8 cellular contexts compared by ENCODE assay signal in the genomic region with DNA sequence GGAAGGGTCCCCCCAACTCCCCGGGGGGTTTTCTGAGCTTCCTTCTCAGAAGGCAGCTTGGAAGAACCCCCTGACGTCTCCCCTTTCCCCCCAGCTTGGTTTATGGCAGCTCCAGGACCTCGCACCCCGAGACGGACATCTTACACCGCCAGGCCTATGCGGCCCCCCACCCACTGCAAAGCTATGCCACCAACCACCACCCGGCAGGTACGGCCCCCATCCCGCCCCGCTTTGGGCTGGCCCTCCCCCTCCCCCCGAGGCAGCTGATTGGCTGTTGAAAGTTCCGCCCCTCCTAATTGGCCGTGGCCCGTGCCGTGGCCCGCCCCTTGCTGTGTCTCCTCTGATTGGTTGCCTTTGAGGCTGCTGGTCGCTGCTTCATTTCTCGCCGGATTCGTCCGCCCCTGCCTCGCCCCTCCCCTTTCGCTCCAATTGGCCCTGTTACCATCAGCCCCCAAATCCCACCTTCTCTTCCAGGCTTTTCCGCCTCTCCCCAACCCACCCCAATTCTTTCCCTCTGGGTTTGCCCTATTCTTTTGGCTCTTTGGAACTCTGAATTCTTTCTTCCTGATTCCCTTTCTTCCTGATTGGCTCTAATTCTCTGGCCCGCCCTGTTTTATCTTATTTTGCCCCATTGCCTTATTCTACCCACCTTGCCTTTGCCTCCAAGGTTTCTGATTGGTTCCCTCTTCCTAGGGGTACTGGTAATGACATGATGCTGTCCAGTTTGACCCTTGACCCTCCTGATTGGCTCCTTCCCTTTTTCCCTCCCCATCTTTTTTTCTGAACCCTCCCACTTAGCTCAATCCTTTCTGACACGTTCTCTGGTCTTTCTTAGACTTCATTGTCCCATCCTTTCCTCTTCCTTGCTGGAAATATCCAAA. TPM values are rescaled to one million over a fixed set of nuclear protein-coding genes. Genes with fewer than 3 reads are reported as not detected.
DNase-seq lines count a peak whose midpoint lies in the region; ATAC-seq and TF ChIP-seq lines count a peak whose summit lies in the region.

No MANE protein-coding gene starts in this region.

- no peaks in the 10 kb centered on the region for H3K9me3 Mint-ChIP-seq in central memory CD8-positive, alpha-beta T cell

- H3K9me3 ChIP-seq in spleen = no peaks in the 10 kb centered on the region

- H3K36me3 ChIP-seq in GM06990 (ENCODE audit: control insufficient read depth, insufficient read depth, low read length) = peaks cover 18% of the 10 kb centered on the region
- H3K36me3 ChIP-seq in spleen = peaks cover 3 to 50% (median 46%) of the 10 kb centered on the region in 6 donors

- peaks cover 39% of the 10 kb centered on the region for H3K36me3 Mint-ChIP-seq in central memory CD8-positive, alpha-beta T cell (ENCODE audit: insufficient read depth)

- H3K4me1 ChIP-seq in spleen = peaks cover 16 to 63% (median 34%) of the 10 kb centered on the region in 6 donors

- TF ChIP-seq CTCF in GM06990 (IDR thresholded peaks at IDR 0.05; ENCODE audit: insufficient read depth, low read length, poor library complexity, severe bottlenecking) (no peak), spleen (IDR thresholded peaks at IDR 0.05 in 8 of 11, conservative IDR thresholded peaks at IDR 0.05 in 3 of 11) (no peak)

- intact Hi-C loops in spleen (cut with DNase I; ENCODE audit: low total_unique reads) = loop anchor here (10.0 kb wide), 1 partner anchor 71 kb away; a partner anchor contains a TSS

- H3K27me3 Mint-ChIP-seq in central memory CD8-positive, alpha-beta T cell = no peaks in the 10 kb centered on the region

- H3K4me1 Mint-ChIP-seq in central memory CD8-positive, alpha-beta T cell = peaks cover 44% of the 10 kb centered on the region

- H3K4me3 ChIP-seq in GM06990 (replicated peaks; ENCODE audit: low read depth, low read length) (peak overlapping the region; percentile 73), spleen (peak overlapping the region in 7 of 8 donors; percentile 76 to 99 (median 96))

- peak; percentile 90 for DNase-seq in GM06990 (ENCODE audit: extremely low read depth, insufficient read length)
- peak; percentile 94 for DNase-seq in NCI-H2171 (lab: John Stamatoyannopoulos, UW)
- peak; percentile 75 to 81 for DNase-seq in central memory CD8-positive, alpha-beta T cell (ENCODE audit: low spot score in 2 of 2)
- peak; percentile 97 for DNase-seq in islet precursor cell
- peak; percentile 95 for DNase-seq in spleen
- no peak for DNase-seq in NCI-H146 treated with DMSO at 0.1 percent for 48 hours (lab: John Stamatoyannopoulos, UW; ENCODE audit: unreplicated experiment)

- peak; percentile 46 for ATAC-seq in HG02623 (IDR thresholded peaks at IDR 0.05; ENCODE audit: unreplicated experiment)
- ATAC-seq in activated CD4-positive, CD25-positive, alpha-beta regulatory T cell treated with anti-CD3 and anti-CD28 coated beads, Interleukin-2, amount 50 U/mL, for 24 hours = peak; percentile 61 to 67
- ATAC-seq in central memory CD8-positive, alpha-beta T cell (replicated peaks; ENCODE audit: extremely low read depth, poor library complexity, severe bottlenecking) = peak; percentile 33

- H3K27me3 ChIP-seq in GM06990 (replicated peaks; ENCODE audit: control insufficient read depth, insufficient read depth, low read length) (no peaks in the 10 kb centered on the region), spleen (replicated peaks in 1 of 7) (no peaks in the 10 kb centered on the region)

- TF ChIP-seq POLR2A in spleen (IDR thresholded peaks at IDR 0.05) = no peak

- peak overlapping the region; percentile 88 for H3K4me3 Mint-ChIP-seq in central memory CD8-positive, alpha-beta T cell

- WGBS in spleen, 5 donors = 7 to 13% (median 9%) methylated on average over 18 to 27 of the region's 27 CpGs

- peak overlapping the region; percentile 35 to 96 (median 92) for H3K27ac ChIP-seq in spleen

- H3K27ac Mint-ChIP-seq in central memory CD8-positive, alpha-beta T cell (ENCODE audit: low read depth) = peak overlapping the region; percentile 79

RNA-seq across cellular contexts. Expression of a gene that starts 2.5 kb away (rescaled TPM):
- total RNA-seq in spleen = 10 to 100 TPM; 18.8 to 44.3 (median 34.6) TPM
- 10 to 100 TPM in 1 of 3 donors, 1 to 10 TPM in 2; 3.7 to 21.4 (median 3.9) TPM for polyA plus RNA-seq in spleen

RNA-seq across cellular contexts. Expression of a gene that starts 12.4 kb away (rescaled TPM):
- total RNA-seq in spleen = 1 to 10 TPM in 5 of 7 donors, under 1 TPM in 2; 0.37 to 7.9 (median 1.3) TPM
- 1 to 10 TPM in 2 of 3 donors, under 1 TPM in 1; 0.91 to 2.3 (median 1.3) TPM for polyA plus RNA-seq in spleen

RNA-seq across cellular contexts. Expression of a gene that starts 13.1 kb away (rescaled TPM):
- total RNA-seq in spleen = 10 to 100 TPM; 58.6 to 73.8 (median 70.0) TPM
- polyA plus RNA-seq in spleen = 100 to 1,000 TPM; 129 to 152 (median 149) TPM

RNA-seq across cellular contexts. Expression of a gene that starts 46.5 kb away (rescaled TPM):
- total RNA-seq in spleen = 10 to 100 TPM; 30.9 to 57.6 (median 44.4) TPM
- 100 to 1,000 TPM in 1 of 3 donors, 10 to 100 TPM in 2; 66.5 to 106 (median 98.2) TPM for polyA plus RNA-seq in spleen

RNA-seq across cellular contexts. Expression of a gene that starts 48.5 kb away (rescaled TPM):
- 10 to 100 TPM; 21.9 to 66.2 (median 57.0) TPM for total RNA-seq in spleen
- polyA plus RNA-seq in spleen = 10 to 100 TPM in 1 of 3 donors, 1 to 10 TPM in 2; 7.5 to 21.3 (median 7.6) TPM
